ENCODE assay signal across 1 cellular context in genomic region chr17:80890551-80890930, GRCh38.
TF ChIP-seq lines count a peak whose summit lies in the region.

No MANE protein-coding gene starts in this region.

TF ChIP-seq in GM23338, 12 proteins besides CTCF, POLR2A, EP300 and RAD21 (continued from another document):
- TF ChIP-seq ETS1 (IDR thresholded peaks at IDR 0.05) (no peak), JUNB (IDR thresholded peaks at IDR 0.05; ENCODE audit: unreplicated experiment) (no peak), NANOG (IDR thresholded peaks at IDR 0.05; ENCODE audit: borderline replicate concordance) (no peak), POLR2AphosphoS5 (IDR thresholded peaks at IDR 0.05; ENCODE audit: low read depth) (no peak), ZNF331 (CRISPR knock-in tag; IDR thresholded peaks at IDR 0.05; ENCODE audit: low read depth) (no peak), ZNF114 (CRISPR knock-in tag; IDR thresholded peaks at IDR 0.05) (no peak), CREB1 (CRISPR knock-in tag; IDR thresholded peaks at IDR 0.05; ENCODE audit: low read depth) (no peak), STAT1 (IDR thresholded peaks at IDR 0.05; ENCODE audit: unreplicated experiment) (no peak)
